28 cellular contexts compared by ENCODE assay signal in the genomic region with DNA sequence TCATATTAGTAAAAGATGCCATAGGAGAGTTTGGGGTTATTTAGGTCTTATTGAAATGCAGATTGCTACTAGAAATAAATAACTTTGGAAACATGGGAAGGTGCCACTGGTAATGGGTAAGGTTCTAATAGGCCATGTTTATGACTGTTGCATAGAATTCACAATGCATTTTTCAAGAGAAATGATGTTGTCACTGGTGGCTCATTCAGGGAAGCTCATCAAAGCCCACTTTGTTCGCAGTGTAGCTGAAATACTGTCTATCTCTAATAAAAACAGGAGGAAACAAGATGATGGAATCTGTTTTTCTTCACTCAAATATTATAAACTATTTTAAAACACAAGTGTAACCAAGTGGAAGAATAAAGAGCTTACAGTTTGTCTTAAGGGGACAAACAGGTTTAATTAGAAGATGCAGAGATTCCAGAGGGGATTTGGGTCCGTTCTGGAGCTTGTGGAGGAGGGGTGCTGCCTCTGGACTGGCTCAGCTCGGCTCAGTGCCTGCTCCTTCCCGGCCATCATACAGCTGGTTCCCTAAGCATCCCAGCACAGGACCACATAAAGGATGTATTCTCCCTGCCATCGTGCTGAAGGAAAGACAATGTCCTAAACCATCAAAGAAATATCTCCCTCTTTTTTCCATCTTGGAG. TPM values are rescaled to one million over a fixed set of nuclear protein-coding genes. Genes with fewer than 3 reads are reported as not detected.
"Had no signal": no experiment of that assay in that cellular context is flagged by ENCODE, and none has a peak within 500 bp of the region (broad histone marks: within the 10 kb centered on the region; RNA-seq: fewer than 3 reads in every experiment).

No MANE protein-coding gene starts in this region.

- H3K27me3 Mint-ChIP-seq: dendritic cell treated with granulocyte-macrophage colony-stimulating factor and Interleukin-4, amounts not matched to agents 40 ng/mL and 50 ng/mL, for 4 days had no signal

- H3K4me1 Mint-ChIP-seq: activated B cell treated with CpG ODN at 0.5 μM for 24 hours, nephron progenitor cell had no signal

- ATAC-seq: activated CD8-positive, alpha-beta T cell treated with anti-CD3 and anti-CD28 coated beads for 36 hours; activated naive CD4-positive, alpha-beta T cell treated with anti-CD3 and anti-CD28 coated beads, Interleukin-2, amount 50 U/mL, for 72 hours; effector memory CD8-positive, alpha-beta T cell; lower lobe of right lung; T-cell had no signal

- H3K27ac Mint-ChIP-seq: activated B cell treated with CpG ODN at 0.5 μM for 24 hours; activated CD8-positive, alpha-beta T cell treated with anti-CD3 and anti-CD28 coated beads for 36 hours; activated naive CD4-positive, alpha-beta T cell treated with anti-CD3 and anti-CD28 coated beads, Interleukin-2, amount 50 U/mL, for 72 hours; dendritic cell treated with granulocyte-macrophage colony-stimulating factor and Interleukin-4, amounts not matched to agents 40 ng/mL and 50 ng/mL, for 4 days; effector memory CD8-positive, alpha-beta T cell; mesothelial cell of epicardium; nephron progenitor cell; progenitor cell of endocrine pancreas; T-cell had no signal

- H3K4me3 Mint-ChIP-seq: activated B cell treated with CpG ODN at 0.5 μM for 24 hours; activated CD8-positive, alpha-beta T cell treated with anti-CD3 and anti-CD28 coated beads for 36 hours; dendritic cell treated with granulocyte-macrophage colony-stimulating factor and Interleukin-4, amounts not matched to agents 40 ng/mL and 50 ng/mL, for 4 days; effector memory CD8-positive, alpha-beta T cell; mesothelial cell of epicardium; nephron progenitor cell; T-cell had no signal

- H3K9me3 Mint-ChIP-seq: activated B cell treated with CpG ODN at 0.5 μM for 24 hours; activated CD8-positive, alpha-beta T cell treated with anti-CD3 and anti-CD28 coated beads for 36 hours; activated naive CD4-positive, alpha-beta T cell treated with anti-CD3 and anti-CD28 coated beads, Interleukin-2, amount 50 U/mL, for 72 hours; dendritic cell treated with granulocyte-macrophage colony-stimulating factor and Interleukin-4, amounts not matched to agents 40 ng/mL and 50 ng/mL, for 4 days; effector memory CD8-positive, alpha-beta T cell; mesothelial cell of epicardium; nephron progenitor cell; T-cell had no signal

- H3K36me3 Mint-ChIP-seq: activated naive CD4-positive, alpha-beta T cell treated with anti-CD3 and anti-CD28 coated beads, Interleukin-2, amount 50 U/mL, for 72 hours; mesothelial cell of epicardium; T-cell had no signal

- DNase-seq: activated B cell treated with CpG ODN at 0.5 μM for 24 hours; activated CD4-positive, alpha-beta T cell treated with anti-CD3 and anti-CD28 coated beads for 4 hours; activated CD8-positive, alpha-beta T cell treated with anti-CD3 and anti-CD28 coated beads for 36 hours; activated gamma-delta T cell; activated T-cell treated with anti-CD3 and anti-CD28 coated beads, Interleukin-2, amount 50 U/mL, for 48 hours; adrenal gland; effector memory CD8-positive, alpha-beta T cell; esophagus squamous epithelium; lower lobe of right lung; nephron progenitor cell; occipital lobe; right cardiac atrium; stimulated activated CD4-positive, alpha-beta T cell treated with anti-CD3 and anti-CD28 coated beads, Interleukin-2, amount 100 ng/mL, for 24 hours; stimulated activated naive CD4-positive, alpha-beta T cell treated with Interleukin-2 at 50 U/mL for 16 hours; T-cell; transverse colon had no signal

RNA-seq across cellular contexts. Expression of a gene that starts 20.4 kb away (rescaled TPM):
- total RNA-seq: activated B cell treated with CpG ODN at 0.5 μM for 24 hours; activated CD8-positive, alpha-beta T cell treated with anti-CD3 and anti-CD28 coated beads for 36 hours; activated naive CD4-positive, alpha-beta T cell treated with anti-CD3 and anti-CD28 coated beads, Interleukin-2, amount 50 U/mL, for 72 hours; adrenal gland; bronchial epithelial cell; cerebellum; esophagus squamous epithelium; glomerular endothelial cell; hepatocyte; lower lobe of right lung; mesothelial cell of epicardium; myocyte; occipital lobe; progenitor cell of endocrine pancreas; right cardiac atrium; skeletal muscle tissue; subcutaneous adipose tissue; T-cell; transverse colon; vagina had no signal

RNA-seq across cellular contexts. Expression of a gene that starts 34.2 kb away (rescaled TPM):
- total RNA-seq: activated CD8-positive, alpha-beta T cell treated with anti-CD3 and anti-CD28 coated beads for 36 hours; adrenal gland; bronchial epithelial cell; cerebellum; esophagus squamous epithelium; glomerular endothelial cell; hepatocyte; lower lobe of right lung; mesothelial cell of epicardium; myocyte; occipital lobe; progenitor cell of endocrine pancreas; right cardiac atrium; skeletal muscle tissue; subcutaneous adipose tissue; transverse colon; vagina had no signal
